1 cellular context compared by ENCODE assay signal in genomic region chr1:235527196-235527814, GRCh38.
TF ChIP-seq lines count a peak whose summit lies in the region.

No MANE protein-coding gene starts in this region.

TF ChIP-seq in HepG2, 621 proteins besides CTCF, POLR2A, EP300 and RAD21:
- TF ChIP-seq ZNF276 (CRISPR knock-in tag; IDR thresholded peaks at IDR 0.05; ENCODE audit: low read depth) (no peak), ZNF629 (CRISPR knock-in tag; conservative IDR thresholded peaks at IDR 0.05) (peak; percentile 56), CEBPB (IDR thresholded peaks at IDR 0.05; ENCODE audit: borderline replicate concordance, low read depth, low read length) (peak; percentile 40; the same call in 1 of the 2 replicates), E2F1 (CRISPR knock-in tag; IDR thresholded peaks at IDR 0.05) (no peak)
